In the genomic region with DNA sequence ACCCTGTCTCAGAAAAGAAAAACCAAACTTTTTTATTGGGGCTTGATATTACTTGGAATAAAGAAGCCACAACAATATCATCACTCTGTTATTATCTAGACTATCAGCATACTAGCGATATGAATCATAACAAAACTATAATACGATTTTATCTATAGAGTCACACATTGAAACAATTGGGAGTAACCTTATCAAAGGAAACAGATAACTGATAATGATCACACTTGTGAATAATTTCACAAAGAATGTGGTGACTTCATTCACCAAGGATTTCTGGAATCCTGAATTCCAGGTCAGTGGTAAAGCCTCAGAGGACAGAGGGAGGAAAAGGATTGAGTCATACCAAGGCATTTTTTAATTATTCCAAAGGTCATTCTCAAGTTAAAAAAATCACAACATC, we compare ENCODE assay signal across 12 cellular contexts. TPM values are rescaled to one million over a fixed set of nuclear protein-coding genes. Genes with fewer than 3 reads are reported as not detected.
A peak's percentile ranks its signal among the peaks of the same experiment; 100 is the strongest.
DNase-seq lines count a peak whose midpoint lies in the region; ATAC-seq, FAIRE-seq and TF ChIP-seq lines count a peak whose summit lies in the region.
"Had no signal": no experiment of that assay in that cellular context is flagged by ENCODE, and none has a peak within 500 bp of the region (broad histone marks: within the 10 kb centered on the region; RNA-seq: fewer than 3 reads in every experiment).

No MANE protein-coding gene starts in this region.

- H4K20me1 ChIP-seq in MM.1S (ENCODE audit: insufficient read depth, low read length), result no peaks in the 10 kb centered on the region

- no peak for ATAC-seq in CD4-positive, CD25-positive, alpha-beta regulatory T cell (ENCODE audit: low read depth in 2 of 2)
- ATAC-seq in left lung, result peak; percentile 60
- ATAC-seq: natural killer cell had no signal

- H3K27ac Mint-ChIP-seq in CD4-positive, CD25-positive, alpha-beta regulatory T cell, result peak overlapping the region; percentile 60 to 85 (median 83)
- H3K27ac Mint-ChIP-seq: activated CD4-positive, alpha-beta T cell treated with anti-CD3 and anti-CD28 coated beads, Interleukin-2, amount 10 ng/mL, durations not matched to agents 24 days and 14 days; natural killer cell had no signal

- no peak overlapping the region for H3K9ac ChIP-seq in MM.1S (ENCODE audit: low read length)

- H3K4me1 ChIP-seq in CD4-positive, CD25-positive, alpha-beta regulatory T cell (ENCODE audit: control insufficient read depth, insufficient read depth, low read length, poor library complexity, severe bottlenecking), result peaks cover 42% of the 10 kb centered on the region
- peaks cover 0 to 9% of the 10 kb centered on the region in 2 donors for H3K4me1 ChIP-seq in left lung
- H3K4me1 ChIP-seq in MM.1S (ENCODE audit: low read length), result peaks cover 16% of the 10 kb centered on the region

- H3K4me3 Mint-ChIP-seq in CD4-positive, CD25-positive, alpha-beta regulatory T cell, result peak overlapping the region in 1 of 4 donors; percentile 73
- H3K4me3 Mint-ChIP-seq: activated CD4-positive, alpha-beta T cell treated with anti-CD3 and anti-CD28 coated beads, Interleukin-2, amount 10 ng/mL, durations not matched to agents 24 days and 14 days; natural killer cell had no signal

- no peak overlapping the region for H3K4me3 ChIP-seq in CD4-positive, CD25-positive, alpha-beta regulatory T cell (ENCODE audit: low read depth, low read length)
- H3K4me3 ChIP-seq in left lung, result no peak overlapping the region
- H3K4me3 ChIP-seq in MM.1S (ENCODE audit: low read length), result no peak overlapping the region

- no peak for TF ChIP-seq CTCF in left lung (IDR thresholded peaks at IDR 0.05)
- TF ChIP-seq CTCF in MM.1S (IDR thresholded peaks at IDR 0.05; ENCODE audit: low read length), result no peak
- TF ChIP-seq CTCF in GM20000 (IDR thresholded peaks at IDR 0.05; ENCODE audit: extremely low read depth, missing control alignments), result no peak

- H2AFZ ChIP-seq in MM.1S (ENCODE audit: low read length), result no peak overlapping the region

- no peak for DNase-seq in CD4-positive, CD25-positive, alpha-beta regulatory T cell
- DNase-seq in LoVo (ENCODE audit: low spot score) (peak; percentile 81), dermis blood vessel endothelial cell (peak; percentile 97), left lung (no peak), NCI-H1105 treated with DMSO at 0.1 percent for 48 hours (lab: John Stamatoyannopoulos, UW) (no peak), GM19239 (ENCODE audit: insufficient read length, low spot score) (no peak), MM.1S (no peak), GM20000 (ENCODE audit: low spot score) (no peak)
- DNase-seq: activated CD4-positive, alpha-beta T cell treated with anti-CD3 and anti-CD28 coated beads, Interleukin-2, amount 10 ng/mL, durations not matched to agents 24 days and 14 days; natural killer cell; NCI-H446 treated with DMSO at 0.1 percent for 48 hours had no signal

- no peaks in the 10 kb centered on the region for H3K79me2 ChIP-seq in MM.1S (ENCODE audit: low read length)

- no peaks in the 10 kb centered on the region for H3K36me3 ChIP-seq in CD4-positive, CD25-positive, alpha-beta regulatory T cell (ENCODE audit: control insufficient read depth, insufficient read depth, low read length)
- no peaks in the 10 kb centered on the region for H3K36me3 ChIP-seq in left lung
- no peaks in the 10 kb centered on the region for H3K36me3 ChIP-seq in MM.1S (replicated peaks; ENCODE audit: insufficient read depth, low read length)

- peaks cover 0 to 2% (median 0%) of the 10 kb centered on the region in 7 donors for H3K9me3 Mint-ChIP-seq in CD4-positive, CD25-positive, alpha-beta regulatory T cell
- H3K9me3 Mint-ChIP-seq: natural killer cell had no signal

- intact Hi-C loops in left lung (cut with DNase I), result no loop called here

- FAIRE-seq in GM19239 (lab: Jason Lieb, UNC), result no peak
- FAIRE-seq: colon had no signal

- H3K27me3 Mint-ChIP-seq in CD4-positive, CD25-positive, alpha-beta regulatory T cell, result peaks cover 4% of the 10 kb centered on the region
- H3K27me3 Mint-ChIP-seq: activated CD4-positive, alpha-beta T cell treated with anti-CD3 and anti-CD28 coated beads, Interleukin-2, amount 10 ng/mL, durations not matched to agents 24 days and 14 days had no signal

- H3K4me1 Mint-ChIP-seq in CD4-positive, CD25-positive, alpha-beta regulatory T cell, result peaks cover 14 to 83% (median 26%) of the 10 kb centered on the region in 4 donors

- no peaks in the 10 kb centered on the region for H3K27me3 ChIP-seq in CD4-positive, CD25-positive, alpha-beta regulatory T cell (ENCODE audit: control insufficient read depth, insufficient read depth, low read length)
- H3K27me3 ChIP-seq in left lung (peaks cover 0 to 22% of the 10 kb centered on the region in 2 donors), MM.1S (replicated peaks; ENCODE audit: insufficient read depth, low read length) (no peaks in the 10 kb centered on the region)

- H3K4me2 ChIP-seq in MM.1S (ENCODE audit: low read depth, low read length), result no peak overlapping the region

- H3K9me3 ChIP-seq in CD4-positive, CD25-positive, alpha-beta regulatory T cell (ENCODE audit: control insufficient read depth in 2 of 2, low read length in 2 of 2), result no peaks in the 10 kb centered on the region
- H3K9me3 ChIP-seq in left lung (no peaks in the 10 kb centered on the region), MM.1S (replicated peaks; ENCODE audit: insufficient read depth, low read length) (no peaks in the 10 kb centered on the region)

- H3K27ac ChIP-seq in CD4-positive, CD25-positive, alpha-beta regulatory T cell (ENCODE audit: insufficient read depth, low read length, poor library complexity, severe bottlenecking), result no peak overlapping the region
- H3K27ac ChIP-seq in left lung (no peak overlapping the region), MM.1S (ENCODE audit: low read length) (no peak overlapping the region)

- H3F3A ChIP-seq in MM.1S (ENCODE audit: insufficient read depth, low read length), result no peaks in the 10 kb centered on the region

- H3K9me2 ChIP-seq in MM.1S (replicated peaks; ENCODE audit: insufficient read depth, low read length), result no peaks in the 10 kb centered on the region

- H3K36me3 Mint-ChIP-seq in CD4-positive, CD25-positive, alpha-beta regulatory T cell, result no peaks in the 10 kb centered on the region
- H3K36me3 Mint-ChIP-seq: natural killer cell had no signal

RNA-seq across cellular contexts. Expression of a gene that starts 32.1 kb away (rescaled TPM):
- total RNA-seq in CD4-positive, CD25-positive, alpha-beta regulatory T cell, result 47.8 TPM
- polyA plus RNA-seq in CD4-positive, CD25-positive, alpha-beta regulatory T cell, result 10 to 100 TPM; 37.1 to 50.3 (median 43.4) TPM
- total RNA-seq in dermis blood vessel endothelial cell (40.6 and 70.3 TPM in 2 replicates), left lung (10 to 100 TPM in 1 of 2 donors, 1 to 10 TPM in 1; 9.2 to 11.3 TPM)

Comparison
In these comparisons a context has a peak if more than half of its experiments do, and no peak if none do; other contexts are left out.
1. DNase-seq: peak in LoVo (single experiment) and dermis blood vessel endothelial cell (single experiment); none in CD4-positive, CD25-positive, alpha-beta regulatory T cell (0 of 3), left lung (0 of 2), NCI-H1105 treated with DMSO at 0.1 percent for 48 hours (single experiment), GM19239 (single experiment), MM.1S (single experiment) and GM20000 (single experiment).